ENCODE assay signal across 17 cellular contexts in genomic region chr18:35564795-35565453, GRCh38. TPM values are rescaled to one million over a fixed set of nuclear protein-coding genes. Genes with fewer than 3 reads are reported as not detected.
A peak's percentile ranks its signal among the peaks of the same experiment; 100 is the strongest.
DNase-seq lines count a peak whose midpoint lies in the region; ATAC-seq and TF ChIP-seq lines count a peak whose summit lies in the region.
"Had no signal": no experiment of that assay in that cellular context is flagged by ENCODE, and none has a peak within 500 bp of the region (broad histone marks: within the 10 kb centered on the region; RNA-seq: fewer than 3 reads in every experiment).

No MANE protein-coding gene starts in this region.

- CTCF ChIA-PET in SK-N-SH (lab: Yijun Ruan, JAX) = interaction anchor here (0.6 to 0.7 kb wide), 3 partner anchors 178 to 1450 kb away, joined by 3 read pairs; no protein-coding TSS in a partner anchor

- no peaks in the 10 kb centered on the region for H3K36me3 Mint-ChIP-seq in natural killer cell
- H3K36me3 Mint-ChIP-seq in naive thymus-derived CD8-positive, alpha-beta T cell = no peaks in the 10 kb centered on the region

- H3K4me2 ChIP-seq in Karpas-422 (ENCODE audit: low read depth, low read length, poor library complexity, severe bottlenecking) (peak overlapping the region; percentile 11), SK-N-SH (no peak overlapping the region)
- H3K4me2 ChIP-seq: BLaER1 had no signal

- no peaks in the 10 kb centered on the region for H4K20me1 ChIP-seq in Karpas-422 (ENCODE audit: insufficient read depth, low read depth, low read length)
- no peaks in the 10 kb centered on the region for H4K20me1 ChIP-seq in SK-N-SH (ENCODE audit: insufficient read depth)
- H4K20me1 ChIP-seq: BLaER1 had no signal

- H3K27ac ChIP-seq in Karpas-422 (ENCODE audit: low read length) (no peak overlapping the region), SK-N-SH (ENCODE audit: low read depth in 2 of 2, low read length in 1 of 2) (no peak overlapping the region)
- H3K27ac ChIP-seq: BLaER1, epithelial cell of prostate, VCaP had no signal

- H3K9me3 ChIP-seq in Karpas-422 (ENCODE audit: low read length) (no peaks in the 10 kb centered on the region), SK-N-SH (no peaks in the 10 kb centered on the region)
- H3K9me3 ChIP-seq: BLaER1 had no signal

- H3K27ac Mint-ChIP-seq in natural killer cell = no peak overlapping the region
- H3K27ac Mint-ChIP-seq in naive thymus-derived CD8-positive, alpha-beta T cell = no peak overlapping the region
- H3K27ac Mint-ChIP-seq: activated T-cell treated with anti-CD3 and anti-CD28 coated beads, Interleukin-2, amount 50 U/mL, for 72 hours had no signal

- no peaks in the 10 kb centered on the region for H3K9me2 ChIP-seq in Karpas-422 (replicated peaks; ENCODE audit: insufficient read depth, low read length)
- H3K9me2 ChIP-seq in SK-N-SH = no peaks in the 10 kb centered on the region

- no peak for TF ChIP-seq RAD21 in SK-N-SH (IDR thresholded peaks at IDR 0.05; ENCODE audit: low read length)

- ATAC-seq in GM18502 (IDR thresholded peaks at IDR 0.05; ENCODE audit: poor library complexity, unreplicated experiment) (peak; percentile 80), GM19468 (IDR thresholded peaks at IDR 0.05; ENCODE audit: extremely low read depth, unreplicated experiment) (peak; percentile 61), HG02938 (IDR thresholded peaks at IDR 0.05; ENCODE audit: unreplicated experiment) (peak; percentile 93), natural killer cell (no peak)
- no peak for ATAC-seq in naive thymus-derived CD8-positive, alpha-beta T cell
- ATAC-seq: activated T-cell treated with anti-CD3 and anti-CD28 coated beads, Interleukin-2, amount 50 U/mL, for 72 hours had no signal

- H3K27me3 Mint-ChIP-seq in natural killer cell (ENCODE audit: low read depth in 2 of 2) = peaks cover 5 to 7% of the 10 kb centered on the region in 2 donors
- peaks cover 0 to 4% (median 0%) of the 10 kb centered on the region in 5 donors for H3K27me3 Mint-ChIP-seq in naive thymus-derived CD8-positive, alpha-beta T cell

- H3K9ac ChIP-seq in Karpas-422 (ENCODE audit: low read length) = no peak overlapping the region
- no peak overlapping the region for H3K9ac ChIP-seq in SK-N-SH
- H3K9ac ChIP-seq: BLaER1 had no signal

- H3K4me3 ChIP-seq in Karpas-422 (ENCODE audit: low read length) (no peak overlapping the region), SK-N-SH (ENCODE audit: low read depth in 2 of 2, low read length in 1 of 2) (no peak overlapping the region)
- H3K4me3 ChIP-seq: BLaER1 had no signal

- no peak overlapping the region for H3K4me3 Mint-ChIP-seq in natural killer cell
- H3K4me3 Mint-ChIP-seq in naive thymus-derived CD8-positive, alpha-beta T cell = peak overlapping the region in 1 of 10 donors; percentile 3
- H3K4me3 Mint-ChIP-seq: activated T-cell treated with anti-CD3 and anti-CD28 coated beads, Interleukin-2, amount 50 U/mL, for 72 hours had no signal

- no peaks in the 10 kb centered on the region for H3K9me3 Mint-ChIP-seq in natural killer cell
- no peaks in the 10 kb centered on the region for H3K9me3 Mint-ChIP-seq in naive thymus-derived CD8-positive, alpha-beta T cell
- H3K9me3 Mint-ChIP-seq: activated T-cell treated with anti-CD3 and anti-CD28 coated beads, Interleukin-2, amount 50 U/mL, for 72 hours had no signal

- H3K4me1 ChIP-seq in Karpas-422 (ENCODE audit: low read length) (peaks cover 13% of the 10 kb centered on the region), SK-N-SH (ENCODE audit: control insufficient read depth in 1 of 2, insufficient read depth in 2 of 2, low read depth in 1 of 2, low read length in 1 of 2) (no peaks in the 10 kb centered on the region)
- H3K4me1 ChIP-seq: BLaER1 had no signal

- no peaks in the 10 kb centered on the region for H3F3A ChIP-seq in SK-N-SH (replicated peaks; ENCODE audit: insufficient read depth)

- DNase-seq in Karpas-422 = no peak
- DNase-seq in SK-N-SH = no peak
- DNase-seq in natural killer cell = no peak
- no peak for DNase-seq in amygdala (lab: John Stamatoyannopoulos, UW)
- DNase-seq in naive thymus-derived CD8-positive, alpha-beta T cell = no peak
- DNase-seq: activated T-cell treated with anti-CD3 and anti-CD28 coated beads, Interleukin-2, amount 50 U/mL, for 72 hours; hippocampal formation; Kasumi-1; mesendoderm; NCI-H510A; SIG-M5 had no signal

- no peak for TF ChIP-seq CTCF in SK-N-SH (IDR thresholded peaks at IDR 0.05)
- TF ChIP-seq CTCF in natural killer cell (IDR thresholded peaks at IDR 0.05) = no peak

- 55% methylated on average over 3 of the region's 3 CpGs for WGBS in SK-N-SH (ENCODE audit: low lambda C conversion rate)

- no peaks in the 10 kb centered on the region for H3K4me1 Mint-ChIP-seq in natural killer cell
- peaks cover 0 to 4% (median 0%) of the 10 kb centered on the region in 4 donors for H3K4me1 Mint-ChIP-seq in naive thymus-derived CD8-positive, alpha-beta T cell

- H3K79me2 ChIP-seq in Karpas-422 (ENCODE audit: low read length) (no peaks in the 10 kb centered on the region), SK-N-SH (ENCODE audit: insufficient read depth) (no peaks in the 10 kb centered on the region)

- no peaks in the 10 kb centered on the region for H3K36me3 ChIP-seq in Karpas-422 (ENCODE audit: insufficient read depth, low read length)
- H3K36me3 ChIP-seq in SK-N-SH (replicated peaks in 1 of 2; ENCODE audit: control insufficient read depth in 1 of 2, insufficient read depth in 2 of 2, low read length in 1 of 2) = no peaks in the 10 kb centered on the region
- H3K36me3 ChIP-seq: BLaER1 had no signal

- intact Hi-C loops in natural killer cell (cut with micrococcal nuclease) = no loop called here

- no peak for TF ChIP-seq EP300 in SK-N-SH (IDR thresholded peaks at IDR 0.05; ENCODE audit: borderline replicate concordance in 1 of 2, low read depth in 1 of 2, low read length in 1 of 2)

- no peak overlapping the region for H2AFZ ChIP-seq in Karpas-422 (ENCODE audit: low read length)
- H2AFZ ChIP-seq in SK-N-SH (ENCODE audit: low read depth) = no peak overlapping the region

- POLR2A ChIA-PET in SK-N-SH (lab: Yijun Ruan, JAX) = no interaction called here
- POLR2A ChIA-PET in naive thymus-derived CD8-positive, alpha-beta T cell (lab: Charles Lee) = no interaction called here

- H3K27me3 ChIP-seq in Karpas-422 (ENCODE audit: low read length) (no peaks in the 10 kb centered on the region), SK-N-SH (ENCODE audit: insufficient read depth) (no peaks in the 10 kb centered on the region)
- H3K27me3 ChIP-seq: BLaER1 had no signal

TF ChIP-seq in SK-N-SH, 30 proteins besides CTCF, POLR2A, EP300 and RAD21 (continues in another document):
- TF ChIP-seq RCOR1 (IDR thresholded peaks at IDR 0.05; ENCODE audit: low read length) (no peak), USF1 (IDR thresholded peaks at IDR 0.05; ENCODE audit: borderline replicate concordance, low read depth) (no peak), YY1 (IDR thresholded peaks at IDR 0.05; ENCODE audit: low read depth) (no peak), PBX3 (IDR thresholded peaks at IDR 0.05) (no peak), EZH2phosphoT487 (IDR thresholded peaks at IDR 0.05; ENCODE audit: borderline replicate concordance, low read depth) (no peak), MXI1 (IDR thresholded peaks at IDR 0.05; ENCODE audit: low read depth, low read length) (no peak), REST (IDR thresholded peaks at IDR 0.05; ENCODE audit: low read depth, low read length) (no peak), SMC3 (IDR thresholded peaks at IDR 0.05; ENCODE audit: low read depth, low read length) (no peak)

RNA-seq across cellular contexts. Expression of gene GALNT1, which starts 16.6 kb away (rescaled TPM):
- 172 and 259 TPM in 2 replicates for total RNA-seq in Karpas-422 (2014; rRNA removed; shearing (Covaris generic); ENCODE audit: low replicate concordance)
- 15.7 and 23.8 TPM in 2 replicates for polyA plus RNA-seq in SK-N-SH (2012; rRNA removed)
- 30.6 and 35.9 TPM in 2 replicates for polyA plus RNA-seq in SK-N-SH (2012; cell fraction: cytosol; rRNA removed)
- polyA plus RNA-seq in SK-N-SH (2012; cell fraction: nucleus; rRNA removed) = 3.8 and 9.3 TPM in 2 replicates
- 10 to 100 TPM; 49.2 to 57.1 (median 50.0) TPM for total RNA-seq in natural killer cell
- 10 to 100 TPM; 39.5 to 42.4 TPM for total RNA-seq in naive thymus-derived CD8-positive, alpha-beta T cell
- polyA plus RNA-seq in naive thymus-derived CD8-positive, alpha-beta T cell = 10 to 100 TPM; 18.7 to 67.3 (median 43.3) TPM

Comparison
In these comparisons a context has a peak if more than half of its experiments do, and no peak if none do; other contexts are left out.
1. ATAC-seq: peak in GM18502 (single experiment), GM19468 (single experiment) and HG02938 (single experiment); none in natural killer cell (0 of 3) and naive thymus-derived CD8-positive, alpha-beta T cell (0 of 2).